Comparison of ENCODE assay signal across 1 cellular context in genomic region chr20:5127204-5127858, GRCh38.
A peak's percentile ranks its signal among the peaks of the same experiment; 100 is the strongest.
TF ChIP-seq lines count a peak whose summit lies in the region.

No MANE protein-coding gene starts in this region.

TF ChIP-seq in HepG2, 621 proteins besides CTCF, POLR2A, EP300 and RAD21 (continued from another document and continues in another):
- TF ChIP-seq KIAA2018 (CRISPR knock-in tag; IDR thresholded peaks at IDR 0.05; ENCODE audit: borderline replicate concordance): 0 out of 2 replicates have a peak, but pooled peaks have one; percentile 11
- no peak for TF ChIP-seq ZBTB38 (CRISPR knock-in tag; IDR thresholded peaks at IDR 0.05)
- 0 out of 2 replicates have a peak, but pooled peaks have one; percentile 26 for TF ChIP-seq HOXA9 (CRISPR knock-in tag; IDR thresholded peaks at IDR 0.05; ENCODE audit: borderline replicate concordance)
- no peak for TF ChIP-seq ARID5B (CRISPR knock-in tag; IDR thresholded peaks at IDR 0.05)
- TF ChIP-seq ATRX (CRISPR knock-in tag; IDR thresholded peaks at IDR 0.05; ENCODE audit: borderline replicate concordance): no peak
- no peak for TF ChIP-seq ZNF576 (CRISPR knock-in tag; IDR thresholded peaks at IDR 0.05)
- no peak for TF ChIP-seq ZNF629 (CRISPR knock-in tag; conservative IDR thresholded peaks at IDR 0.05)
- no peak for TF ChIP-seq FOXO4 (CRISPR knock-in tag; conservative IDR thresholded peaks at IDR 0.05)
- no peak for TF ChIP-seq ZNF484 (CRISPR knock-in tag; IDR thresholded peaks at IDR 0.05; ENCODE audit: borderline replicate concordance, low read depth)
- no peak for TF ChIP-seq MTF2 (CRISPR knock-in tag; IDR thresholded peaks at IDR 0.05; ENCODE audit: borderline replicate concordance)
- no peak; the same call in 1 of the 2 replicates for TF ChIP-seq POGK (CRISPR knock-in tag; conservative IDR thresholded peaks at IDR 0.05)
- peak; percentile 7; the same call in 1 of the 2 replicates for TF ChIP-seq ETV5 (CRISPR knock-in tag; IDR thresholded peaks at IDR 0.05; ENCODE audit: borderline replicate concordance)
- no peak for TF ChIP-seq ZNF329 (CRISPR knock-in tag; IDR thresholded peaks at IDR 0.05; ENCODE audit: low read depth)
- TF ChIP-seq THYN1 (CRISPR knock-in tag; IDR thresholded peaks at IDR 0.05; ENCODE audit: borderline replicate concordance, low read depth): no peak
- TF ChIP-seq TEAD2 (CRISPR knock-in tag; IDR thresholded peaks at IDR 0.05): no peak; the same call in 1 of the 2 replicates
- no peak for TF ChIP-seq YEATS2 (CRISPR knock-in tag; IDR thresholded peaks at IDR 0.05; ENCODE audit: borderline replicate concordance)
- no peak for TF ChIP-seq NR2F1 (CRISPR knock-in tag; IDR thresholded peaks at IDR 0.05)
- TF ChIP-seq ZNF777 (CRISPR knock-in tag; IDR thresholded peaks at IDR 0.05): peak; percentile 71; the same call in 1 of the 2 replicates
- no peak for TF ChIP-seq JUN (CRISPR knock-in tag; IDR thresholded peaks at IDR 0.05)
- TF ChIP-seq ZBTB7B (CRISPR knock-in tag; IDR thresholded peaks at IDR 0.05): no peak
- no peak for TF ChIP-seq ZNF383 (CRISPR knock-in tag; IDR thresholded peaks at IDR 0.05; ENCODE audit: borderline replicate concordance)
- TF ChIP-seq WIZ (CRISPR knock-in tag; IDR thresholded peaks at IDR 0.05): no peak; the same call in 1 of the 2 replicates
- no peak for TF ChIP-seq MIER2 (CRISPR knock-in tag; IDR thresholded peaks at IDR 0.05)
- no peak; the same call in 1 of the 2 replicates for TF ChIP-seq GABPB1 (CRISPR knock-in tag; IDR thresholded peaks at IDR 0.05)
- TF ChIP-seq ZNF530 (CRISPR knock-in tag; IDR thresholded peaks at IDR 0.05; ENCODE audit: low read depth): no peak; the same call in 1 of the 2 replicates
- TF ChIP-seq ERF (CRISPR knock-in tag; IDR thresholded peaks at IDR 0.05): no peak
- no peak for TF ChIP-seq SMARCE1 (IDR thresholded peaks at IDR 0.05; ENCODE audit: borderline replicate concordance)
- TF ChIP-seq PHF21A (CRISPR knock-in tag; IDR thresholded peaks at IDR 0.05): no peak
- TF ChIP-seq U2AF1 (optimal IDR thresholded peaks at IDR 0.05; ENCODE audit: low read depth, low read length): no peak
- TF ChIP-seq ZNF572 (CRISPR knock-in tag; IDR thresholded peaks at IDR 0.05): no peak; the same call in 1 of the 2 replicates
- no peak for TF ChIP-seq ZBTB39 (CRISPR knock-in tag; IDR thresholded peaks at IDR 0.05)
- TF ChIP-seq MEIS1 (CRISPR knock-in tag; IDR thresholded peaks at IDR 0.05; ENCODE audit: borderline replicate concordance): peak; percentile 36; the same call in 1 of the 2 replicates
- TF ChIP-seq ZNF136 (CRISPR knock-in tag; IDR thresholded peaks at IDR 0.05; ENCODE audit: low read depth): no peak; the same call in 1 of the 2 replicates
- no peak for TF ChIP-seq ZNF7 (CRISPR knock-in tag; IDR thresholded peaks at IDR 0.05)
- no peak for TF ChIP-seq KDM4B (CRISPR knock-in tag; IDR thresholded peaks at IDR 0.05)
- peak; percentile 68 for TF ChIP-seq PRDM15 (CRISPR knock-in tag; IDR thresholded peaks at IDR 0.05)
- 0 out of 2 replicates have a peak, but pooled peaks have one; percentile 36 for TF ChIP-seq TBP (CRISPR knock-in tag; IDR thresholded peaks at IDR 0.05)
- TF ChIP-seq ZFP1 (CRISPR knock-in tag; IDR thresholded peaks at IDR 0.05): no peak
